8 cellular contexts compared by ENCODE assay signal in genomic region chr1:43946244-43947060, GRCh38. TPM values are rescaled to one million over a fixed set of nuclear protein-coding genes. Genes with fewer than 3 reads are reported as not detected.
DNase-seq lines count a peak whose midpoint lies in the region; ATAC-seq and TF ChIP-seq lines count a peak whose summit lies in the region.

Gene IPO13 (plus strand): TSS chr1:43946950. CDS start chr1:43947601, 651 bp downstream.

- ATAC-seq in foreskin keratinocyte = peak; percentile 95

- no peak within 1 kb of the TSS for H4K91ac ChIP-seq in neuronal stem cell (ENCODE audit: low read depth, low read length, poor library complexity)

- H3K14ac ChIP-seq in neuronal stem cell (ENCODE audit: low read length) = peak within 1 kb of the TSS; percentile 89

- WGBS in neuronal stem cell (ENCODE audit: extremely low coverage in 2 of 2, insufficient read length in 2 of 2, insufficient replicate concordance in 1 of 2), 2 donors = no CpG with 5 or more reads among the region's 73 CpGs

- H3K18ac ChIP-seq in neuronal stem cell (ENCODE audit: low read length) = peak within 1 kb of the TSS; percentile 98

- H3K4me3 ChIP-seq in HAP-1 (peak within 1 kb of the TSS; percentile 53), MG63 (peak within 1 kb of the TSS; percentile 76), neuronal stem cell (ENCODE audit: low read length in 2 of 2) (peak within 1 kb of the TSS; percentile 83 to 89)

- H3K23ac ChIP-seq in neuronal stem cell (ENCODE audit: low read depth, low read length, poor library complexity) = peak within 1 kb of the TSS; percentile 89

- TF ChIP-seq CTCF in foreskin keratinocyte (conservative IDR thresholded peaks at IDR 0.05) = peak; percentile 89
- no peak for TF ChIP-seq CTCF in subcutaneous adipose tissue (IDR thresholded peaks at IDR 0.05; ENCODE audit: low read depth)

- in situ Hi-C loops in HAP-1 (cut with MboI; ENCODE audit: low sequenced_read_pairs) = loop anchor here (25.0 kb wide), 1 partner anchor 409 kb away; the partner anchor contains the start of gene PTPRF

- peaks cover 3% of the 10 kb centered on the region for H3K79me1 ChIP-seq in neuronal stem cell (ENCODE audit: low read depth, low read length)

- peak within 1 kb of the TSS; percentile 93 for H3K9ac ChIP-seq in neuronal stem cell (ENCODE audit: low read depth, low read length, poor library complexity)

- DNase-seq in GF-D8 (lab: John Stamatoyannopoulos, UW) (peak; percentile 83), HAP-1 (ENCODE audit: low spot score in 2 of 2) (peak; percentile 93 to 97), MG63 (peak; percentile 97), SIG-M5 treated with dmso at 0.1 percent for 504 hours (lab: John Stamatoyannopoulos, UW; ENCODE audit: unreplicated experiment) (peak; percentile 92), foreskin keratinocyte (peak; percentile 86 to 92), neuronal stem cell (ENCODE audit: low spot score) (peak; percentile 97)
- peak; percentile 90 for DNase-seq in activated gamma-delta T cell treated with anti-CD3 and anti-CD28 coated beads, Interleukin-2, amount 50 U/mL, for 16 hours (ENCODE audit: low read depth)

- peak within 1 kb of the TSS; percentile 97 for H2BK5ac ChIP-seq in neuronal stem cell (ENCODE audit: low read length)

- peak within 1 kb of the TSS; percentile 76 for H2AK5ac ChIP-seq in neuronal stem cell (ENCODE audit: low read depth, low read length)

- H2BK15ac ChIP-seq in neuronal stem cell (ENCODE audit: low read length) = peak within 1 kb of the TSS; percentile 56

- peaks cover 6% of the 10 kb centered on the region for H3K4me1 ChIP-seq in HAP-1
- no peaks in the 10 kb centered on the region for H3K4me1 ChIP-seq in foreskin keratinocyte
- peaks cover 9 to 11% of the 10 kb centered on the region in 2 donors for H3K4me1 ChIP-seq in neuronal stem cell (ENCODE audit: control insufficient read depth in 2 of 2, insufficient read depth in 1 of 2, low read depth in 1 of 2, low read length in 2 of 2)

- H3K9me3 ChIP-seq in HAP-1 (no peaks in the 10 kb centered on the region), MG63 (no peaks in the 10 kb centered on the region), neuronal stem cell (replicated peaks in 1 of 2; ENCODE audit: control insufficient read depth in 2 of 2, insufficient read depth in 1 of 2, low read depth in 1 of 2, low read length in 2 of 2) (no peaks in the 10 kb centered on the region)

- H3K27me3 ChIP-seq in HAP-1 (ENCODE audit: low read depth) (no peaks in the 10 kb centered on the region), MG63 (no peaks in the 10 kb centered on the region), foreskin keratinocyte (no peaks in the 10 kb centered on the region), neuronal stem cell (ENCODE audit: control insufficient read depth in 3 of 3, insufficient read depth in 3 of 3, low read depth in 1 of 3, low read length in 3 of 3) (no peaks in the 10 kb centered on the region)

- no peak within 1 kb of the TSS for H4K8ac ChIP-seq in neuronal stem cell (ENCODE audit: low read depth, low read length)

- peak within 1 kb of the TSS; percentile 99 for H3K27ac ChIP-seq in foreskin keratinocyte
- peak within 1 kb of the TSS; percentile 63 for H3K27ac ChIP-seq in neuronal stem cell (replicated peaks; ENCODE audit: low read length)

- no peaks in the 10 kb centered on the region for H3K36me3 ChIP-seq in HAP-1 (replicated peaks)
- peaks cover 8% of the 10 kb centered on the region for H3K36me3 ChIP-seq in MG63
- H3K36me3 ChIP-seq in neuronal stem cell (replicated peaks in 1 of 2; ENCODE audit: control insufficient read depth in 2 of 2, insufficient read depth in 2 of 2, low read length in 2 of 2) = peaks cover 5 to 17% of the 10 kb centered on the region in 2 donors

- no peak within 1 kb of the TSS for H2BK120ac ChIP-seq in neuronal stem cell (ENCODE audit: low read depth, low read length)

- peak within 1 kb of the TSS; percentile 77 for H3K4ac ChIP-seq in neuronal stem cell (ENCODE audit: low read length)

- peak within 1 kb of the TSS; percentile 99 for H2AFZ ChIP-seq in neuronal stem cell (ENCODE audit: low read length)

- H2BK12ac ChIP-seq in neuronal stem cell (ENCODE audit: low read length) = peak within 1 kb of the TSS; percentile 11

- peak within 1 kb of the TSS; percentile 95 for H3K4me2 ChIP-seq in neuronal stem cell (ENCODE audit: insufficient read depth, low read length, poor library complexity, severe bottlenecking)

RNA-seq across cellular contexts. Expression of gene IPO13, which starts in this region (rescaled TPM):
- total RNA-seq in MG63 (2014; rRNA removed; shearing (Covaris generic); ENCODE audit: low replicate concordance) = 14.4 and 24.4 TPM in 2 replicates
- total RNA-seq in foreskin keratinocyte (30.1 and 32.9 TPM in 2 replicates), subcutaneous adipose tissue (10 to 100 TPM; 17.4 to 18.2 (median 17.8) TPM)
- 23.6 and 25.9 TPM in 2 replicates for polyA plus RNA-seq in foreskin keratinocyte
- 9.3 TPM for polyA plus RNA-seq in neuronal stem cell (2013, experiment 1 of 2)
- polyA plus RNA-seq in neuronal stem cell (2013, experiment 2 of 2) = 9.1 TPM

Comparison
In these comparisons a context has a peak if more than half of its experiments do, and no peak if none do; other contexts are left out.
1. Peak in every context shown above with its lines: DNase-seq, ATAC-seq, H3K4me3 ChIP-seq and H3K27ac ChIP-seq.